Comparison of ENCODE assay signal across 9 cellular contexts in genomic region chr20:43938932-43939761, GRCh38. TPM values are rescaled to one million over a fixed set of nuclear protein-coding genes. Genes with fewer than 3 reads are reported as not detected.
A peak's percentile ranks its signal among the peaks of the same experiment; 100 is the strongest.
DNase-seq lines count a peak whose midpoint lies in the region; ATAC-seq, FAIRE-seq and TF ChIP-seq lines count a peak whose summit lies in the region.
"Had no signal": no experiment of that assay in that cellular context is flagged by ENCODE, and none has a peak within 500 bp of the region (broad histone marks: within the 10 kb centered on the region; RNA-seq: fewer than 3 reads in every experiment).

No MANE protein-coding gene starts in this region.

- no peaks in the 10 kb centered on the region for H3K9me1 ChIP-seq in K562 (ENCODE audit: control insufficient read depth, insufficient read depth, low read length)

- TF ChIP-seq CTCF in AG09319 (IDR thresholded peaks at IDR 0.05; ENCODE audit: low read depth, low read length) (no peak), K562 (IDR thresholded peaks at IDR 0.05 in 2 of 3, conservative IDR thresholded peaks at IDR 0.05 in 1 of 3; ENCODE audit: insufficient read depth in 2 of 3, low read depth in 1 of 3, low read length in 3 of 3) (no peak), HepG2 (CRISPR knock-in tag; IDR thresholded peaks at IDR 0.05) (no peak), dorsolateral prefrontal cortex (IDR thresholded peaks at IDR 0.05 in 54 of 56, conservative IDR thresholded peaks at IDR 0.05 in 2 of 56; ENCODE audit: low read depth in 1 of 56, partially characterized antibody in 56 of 56) (no peak), natural killer cell (IDR thresholded peaks at IDR 0.05) (no peak)

- H3K4me3 ChIP-seq in K562, result no peak overlapping the region
- H3K4me3 ChIP-seq in HepG2 (replicated peaks in 1 of 3; ENCODE audit: insufficient read depth in 1 of 3, low read depth in 2 of 3, low read length in 3 of 3), result no peak overlapping the region
- no peak overlapping the region for H3K4me3 ChIP-seq in dorsolateral prefrontal cortex

- TF ChIP-seq RAD21 in K562 (CRISPR knock-in tag; conservative IDR thresholded peaks at IDR 0.05 in 1 of 2, IDR thresholded peaks at IDR 0.05 in 1 of 2), result no peak
- no peak for TF ChIP-seq RAD21 in HepG2 (CRISPR knock-in tag; IDR thresholded peaks at IDR 0.05)

- no peaks in the 10 kb centered on the region; a peak in 1 of 5 replicates for H3K4me1 ChIP-seq in K562 (replicated peaks in 1 of 2; ENCODE audit: control insufficient read depth in 2 of 2, insufficient read depth in 2 of 2, low read length in 2 of 2)
- no peaks in the 10 kb centered on the region for H3K4me1 ChIP-seq in HepG2 (ENCODE audit: insufficient read depth, low read length)

- in situ Hi-C loops in K562 (cut with MboI) (no loop called here), HepG2 (cut with HindIII; ENCODE audit: extremely low pct_ligation_motif_present, low pct_unique_long_range_greater_than_20kb) (no loop called here)

- POLR2A ChIA-PET in K562 (lab: Yijun Ruan, JAX) (interaction anchor here (0.6 kb wide), 1 partner anchor 17 kb away, joined by 4 read pairs; no protein-coding TSS in a partner anchor), HepG2 (lab: Yijun Ruan, JAX) (no interaction called here)

- DNase-seq in AG09319 (ENCODE audit: extremely low read depth, low read depth) (peak; percentile 100), M059J (ENCODE audit: low read depth) (peak; percentile 100), K562 (ENCODE audit: extremely low read depth in 1 of 4, low spot score in 3 of 4) (no peak), HepG2 (ENCODE audit: low spot score) (peak; percentile 72), NCI-H1048 (lab: John Stamatoyannopoulos, UW) (no peak), dorsolateral prefrontal cortex (no peak), natural killer cell (no peak), DMS53 (lab: John Stamatoyannopoulos, UW) (no peak)

- CTCF ChIA-PET in K562 (lab: Yijun Ruan, JAX; ENCODE audit: low intra/inter-chr PET ratio), result no interaction called here
- CTCF ChIA-PET in HepG2 (lab: Yijun Ruan, JAX; ENCODE audit: low intra/inter-chr PET ratio, low total read pairs), result no interaction called here

- H3K27me3 ChIP-seq in K562 (ENCODE audit: control insufficient read depth in 2 of 2, insufficient read depth in 2 of 2, low read length in 2 of 2) (peaks cover 0 to 36% of the 10 kb centered on the region in 2 experiments; a peak in 2 of 5 replicates), HepG2 (ENCODE audit: control insufficient read depth in 1 of 2, insufficient read depth in 2 of 2, low read length in 2 of 2) (peaks cover 2 to 7% of the 10 kb centered on the region in 2 experiments; a peak in 2 of 5 replicates), dorsolateral prefrontal cortex (no peaks in the 10 kb centered on the region)

- intact Hi-C loops in K562 (cut with micrococcal nuclease), result no loop called here
- intact Hi-C loops in HepG2 (cut with micrococcal nuclease; ENCODE audit: unreplicated experiment), result no loop called here
- intact Hi-C loops in dorsolateral prefrontal cortex (cut with DNase I), result no loop called here
- intact Hi-C loops in natural killer cell (cut with micrococcal nuclease), result no loop called here

- H3K4me3 Mint-ChIP-seq in natural killer cell, result no peak overlapping the region
- H3K4me3 Mint-ChIP-seq: mesothelial cell of epicardium had no signal

- H3K36me3 Mint-ChIP-seq in natural killer cell, result no peaks in the 10 kb centered on the region
- H3K36me3 Mint-ChIP-seq: mesothelial cell of epicardium had no signal

- H3K27me3 Mint-ChIP-seq in natural killer cell (ENCODE audit: low read depth in 2 of 2), result peaks cover 49 to 62% of the 10 kb centered on the region in 2 donors

- H3K27ac ChIP-seq in K562 (ENCODE audit: extremely low read depth, low read depth, low read length), result no peak overlapping the region
- no peak overlapping the region for H3K27ac ChIP-seq in HepG2 (ENCODE audit: extremely low read length, insufficient read depth, low read length)
- H3K27ac ChIP-seq in dorsolateral prefrontal cortex, result no peak overlapping the region

- no peak overlapping the region for H3K27ac Mint-ChIP-seq in natural killer cell
- H3K27ac Mint-ChIP-seq: mesothelial cell of epicardium had no signal

- H2AFZ ChIP-seq in K562 (ENCODE audit: low read depth, low read length) (no peak overlapping the region), HepG2 (ENCODE audit: low read length) (no peak overlapping the region)

- 0% methylated on average over 9 of the region's 9 CpGs for WGBS in K562 (ENCODE audit: insufficient coverage, low coverage, missing lambda C conversion rate)
- 7% methylated on average over 8 of the region's 9 CpGs for WGBS in HepG2 (ENCODE audit: low lambda C conversion rate)

- H3K36me3 ChIP-seq in K562 (ENCODE audit: control insufficient read depth, insufficient read depth, low read length) (no peaks in the 10 kb centered on the region), HepG2 (replicated peaks in 1 of 2; ENCODE audit: control insufficient read depth in 1 of 2, insufficient read depth in 2 of 2, low read length in 2 of 2) (no peaks in the 10 kb centered on the region)

- no peaks in the 10 kb centered on the region for H3K79me2 ChIP-seq in K562 (ENCODE audit: control insufficient read depth, insufficient read depth, low read length)
- H3K79me2 ChIP-seq in HepG2 (ENCODE audit: insufficient read depth, low read length), result no peaks in the 10 kb centered on the region

- H3K9ac ChIP-seq in K562 (ENCODE audit: insufficient read depth in 1 of 2, low read depth in 2 of 2, low read length in 2 of 2), result no peak overlapping the region
- H3K9ac ChIP-seq in HepG2 (ENCODE audit: insufficient read depth, low read depth, low read length), result no peak overlapping the region

- H3K4me1 Mint-ChIP-seq in natural killer cell, result peaks cover 29 to 49% of the 10 kb centered on the region in 2 donors

- ATAC-seq in K562 (no peak), HepG2 (peak; percentile 28; the same call in 2 of the 3 replicates), natural killer cell (no peak)

- H3K9me3 Mint-ChIP-seq in natural killer cell, result no peaks in the 10 kb centered on the region
- H3K9me3 Mint-ChIP-seq: mesothelial cell of epicardium had no signal

- no peak for FAIRE-seq in K562 (lab: Jason Lieb, UNC)
- FAIRE-seq in HepG2 (lab: Jason Lieb, UNC), result peak; percentile 77

- no TSS peak for BruUV-seq in K562 (replicated peaks; lab: Mats Ljungman, UMichigan)
- BruUV-seq in HepG2 (replicated peaks; lab: Mats Ljungman, UMichigan), result no TSS peak

- TF ChIP-seq POLR2A in K562 (conservative IDR thresholded peaks at IDR 0.05) (no peak), HepG2 (IDR thresholded peaks at IDR 0.05; ENCODE audit: insufficient read depth in 1 of 2, low read depth in 2 of 2, low read length in 2 of 2) (no peak)

- H3K4me2 ChIP-seq in K562 (ENCODE audit: insufficient read depth, low read length), result no peak overlapping the region
- H3K4me2 ChIP-seq in HepG2 (ENCODE audit: low read depth, low read length), result no peak overlapping the region

- H3K9me3 ChIP-seq in K562 (replicated peaks; ENCODE audit: control insufficient read depth, insufficient read depth, low read depth, low read length), result no peaks in the 10 kb centered on the region
- no peaks in the 10 kb centered on the region for H3K9me3 ChIP-seq in HepG2 (ENCODE audit: low read length)

- H4K20me1 ChIP-seq in K562 (replicated peaks; ENCODE audit: control insufficient read depth, insufficient read depth, low read length), result no peaks in the 10 kb centered on the region
- H4K20me1 ChIP-seq in HepG2 (ENCODE audit: insufficient read depth, low read length), result no peaks in the 10 kb centered on the region

- TF ChIP-seq EP300 in K562 (IDR thresholded peaks at IDR 0.05; ENCODE audit: low read length) (no peak), HepG2 (IDR thresholded peaks at IDR 0.05; ENCODE audit: low read depth in 2 of 2, low read length in 2 of 2) (no peak), HepG2 (CRISPR knock-in tag; IDR thresholded peaks at IDR 0.05; ENCODE audit: borderline replicate concordance) (no peak)

RNA-seq across cellular contexts. Expression of gene TOX2, which starts 24.5 kb away (rescaled TPM):
- total RNA-seq in M059J (2014; rRNA removed; shearing (Covaris generic)), result 6.1 and 8.4 TPM in 2 replicates
- total RNA-seq in K562 (2011; cell fraction: chromatin; rRNA removed; ENCODE audit: low replicate concordance), result not detected in 2 replicates
- total RNA-seq in K562 (2011; cell fraction: nucleolus; rRNA removed), result not detected in 2 replicates
- not detected in 2 replicates for total RNA-seq in K562 (2011; cell fraction: nucleoplasm; rRNA removed)
- total RNA-seq in K562 (2014; rRNA removed) (not detected in 2 replicates), K562 (2014; rRNA removed; fragmentation: Illumina TruSeq; extraction: Trizol) (not detected in 2 replicates), K562 (2015; rRNA removed; fragmentation: Illumina TruSeq; extraction: Trizol) (not detected in 2 replicates), K562 (2021) (not detected in 2 replicates), HepG2 (2016; rRNA removed; fragmentation: Illumina TruSeq; extraction: Trizol) (not detected in 2 replicates), dorsolateral prefrontal cortex (10 to 100 TPM in 117 of 120 experiments, 1 to 10 TPM in 3; 5.5 to 33.1 (median 20.3) TPM), natural killer cell (1 to 10 TPM in 2 of 3 donors, under 1 TPM in 1; 0.93 to 1.8 (median 1.2) TPM)
- polyA plus RNA-seq in K562 (2011; rRNA removed) (not detected in 2 replicates), K562 (2014; fragmentation: Illumina TruSeq; extraction: Trizol) (not detected in 2 replicates), K562 (2014; fragmentation: Nextera tagmentation; extraction: Ambion mirVana) (not detected), K562 (2014; rRNA removed) (not detected in 2 replicates), HepG2 (2011; rRNA removed) (not detected in 2 replicates)
- not detected in 2 replicates for polyA plus RNA-seq in K562 (2011; cell fraction: cytosol; rRNA removed)
- not detected in 2 replicates for polyA plus RNA-seq in K562 (2011; cell fraction: nucleus; rRNA removed)
- 0.05 and 0.18 TPM in 2 replicates for polyA plus RNA-seq in K562 (2012)
- polyA minus RNA-seq in K562 (2011; rRNA and poly(A)+ RNA removed), result not detected in 2 replicates
- not detected in 2 replicates for polyA minus RNA-seq in K562 (2011; cell fraction: cytosol; rRNA and poly(A)+ RNA removed)
- polyA minus RNA-seq in K562 (2011; cell fraction: nucleus; rRNA and poly(A)+ RNA removed), result not detected in 2 replicates
- total RNA-seq in HepG2 (2016; cell fraction: cytosol; rRNA removed; fragmentation: Illumina TruSeq; extraction: Trizol; ENCODE audit: low read depth), result not detected in 2 replicates
- not detected in 2 replicates for total RNA-seq in HepG2 (2016; cell fraction: insoluble cytoplasmic fraction; rRNA removed; fragmentation: Illumina TruSeq; extraction: Trizol)
- total RNA-seq in HepG2 (2016; cell fraction: membrane; rRNA removed; fragmentation: Illumina TruSeq; extraction: Trizol), result not detected in 2 replicates
- not detected in 2 replicates for total RNA-seq in HepG2 (2016; cell fraction: nucleus; rRNA removed; fragmentation: Illumina TruSeq; extraction: Trizol)
- polyA plus RNA-seq in HepG2 (2011; cell fraction: cytosol; rRNA removed), result not detected in 2 replicates
- not detected in 2 replicates for polyA plus RNA-seq in HepG2 (2011; cell fraction: nucleus; rRNA removed)
- polyA plus RNA-seq in HepG2 (2012), result not detected in 2 replicates
- not detected in 2 replicates for polyA plus RNA-seq in HepG2 (2016; cell fraction: cytosol; fragmentation: Illumina TruSeq; extraction: Trizol; ENCODE audit: low read depth)
- not detected in 2 replicates for polyA plus RNA-seq in HepG2 (2016; cell fraction: insoluble cytoplasmic fraction; fragmentation: Illumina TruSeq; extraction: Trizol; ENCODE audit: low read depth)
- not detected in 2 replicates for polyA plus RNA-seq in HepG2 (2016; cell fraction: membrane; fragmentation: Illumina TruSeq; extraction: Trizol; ENCODE audit: low read depth)
- not detected in 2 replicates for polyA plus RNA-seq in HepG2 (2016; cell fraction: nucleus; fragmentation: Illumina TruSeq; extraction: Trizol; ENCODE audit: insufficient read depth, low read depth)
- polyA minus RNA-seq in HepG2 (2011; rRNA and poly(A)+ RNA removed; ENCODE audit: low replicate concordance), result 0.40 TPM in 1 of 2 replicates, not detected in the other
- polyA minus RNA-seq in HepG2 (2011; cell fraction: cytosol; rRNA and poly(A)+ RNA removed), result not detected in 2 replicates
- polyA minus RNA-seq in HepG2 (2011; cell fraction: nucleus; rRNA and poly(A)+ RNA removed), result not detected in 2 replicates

Comparison
In these comparisons a context has a peak if more than half of its experiments do, and no peak if none do; other contexts are left out.
1. DNase-seq: peak in AG09319 (single experiment), M059J (single experiment) and HepG2 (single experiment); none in K562 (0 of 4), NCI-H1048 (single experiment), dorsolateral prefrontal cortex (0 of 10), natural killer cell (single experiment) and DMS53 (single experiment).